In the genomic region with DNA sequence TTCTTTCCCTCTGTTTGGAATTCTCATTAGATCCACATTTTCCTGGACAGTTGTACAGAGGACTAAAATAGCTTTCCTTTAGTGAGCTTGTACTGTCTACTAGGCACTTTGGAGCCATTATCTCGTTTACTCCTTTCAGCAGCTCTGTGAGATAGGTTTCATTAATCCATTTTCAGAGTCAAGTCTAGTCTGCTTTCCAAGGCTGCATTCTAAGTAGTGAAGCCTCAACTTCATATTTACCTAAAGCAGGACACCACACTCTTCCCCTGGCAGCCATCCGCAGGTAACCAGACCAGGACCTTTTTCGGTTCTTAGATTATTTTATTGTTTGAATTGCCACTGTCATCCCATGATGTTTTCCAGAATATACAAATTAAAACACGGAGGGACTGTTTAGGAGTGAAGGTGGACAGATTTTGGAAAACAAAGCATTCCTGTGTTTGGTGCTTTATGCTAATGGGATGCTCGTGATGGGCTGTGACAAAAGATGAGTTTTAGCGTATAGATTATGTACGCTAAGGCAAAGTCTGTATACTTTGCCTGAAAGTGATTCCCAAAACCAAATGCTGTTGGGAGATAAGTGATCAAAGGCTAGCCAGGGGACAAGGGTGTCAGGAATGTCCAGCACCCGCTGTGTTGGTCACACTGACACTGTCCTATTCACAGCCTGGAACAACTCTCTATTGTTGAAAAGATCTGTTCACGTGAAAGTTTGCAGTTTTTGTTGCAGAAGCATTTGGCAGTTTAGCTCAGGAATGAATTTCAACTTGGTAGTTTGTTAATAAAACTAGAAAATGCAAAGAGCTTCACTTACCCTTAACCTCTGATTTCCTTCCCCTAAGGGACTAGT, we compare ENCODE assay signal across 8 cellular contexts. TPM values are rescaled to one million over a fixed set of nuclear protein-coding genes. Genes with fewer than 3 reads are reported as not detected.
DNase-seq lines count a peak whose midpoint lies in the region; ATAC-seq and TF ChIP-seq lines count a peak whose summit lies in the region.

No MANE protein-coding gene starts in this region.

- peak overlapping the region; percentile 70 for H3K4me3 Mint-ChIP-seq in progenitor cell of endocrine pancreas (ENCODE audit: low read depth)

- H3K27me3 ChIP-seq in Panc1 (ENCODE audit: control insufficient read depth, insufficient read depth, low read length), result peaks cover 13% of the 10 kb centered on the region

- peaks cover 7% of the 10 kb centered on the region for H3K4me1 Mint-ChIP-seq in progenitor cell of endocrine pancreas (ENCODE audit: low read depth)

- ATAC-seq in Panc1, result no peak
- no peak for ATAC-seq in HG03095 (IDR thresholded peaks at IDR 0.05; ENCODE audit: unreplicated experiment)
- ATAC-seq in HG03521 (IDR thresholded peaks at IDR 0.05; ENCODE audit: unreplicated experiment), result no peak

- no TSS peak for BruUV-seq in Panc1 (replicated peaks; lab: Mats Ljungman, UMichigan)

- H3K36me3 Mint-ChIP-seq in progenitor cell of endocrine pancreas (ENCODE audit: insufficient read depth), result no peaks in the 10 kb centered on the region

- TF ChIP-seq CTCF in Panc1 (IDR thresholded peaks at IDR 0.05), result no peak
- TF ChIP-seq CTCF in fibroblast of villous mesenchyme (IDR thresholded peaks at IDR 0.05; ENCODE audit: insufficient read depth, low read depth, low read length), result no peak
- no peak for TF ChIP-seq CTCF in progenitor cell of endocrine pancreas (IDR thresholded peaks at IDR 0.05; ENCODE audit: unreplicated experiment)

- H3K27ac Mint-ChIP-seq in progenitor cell of endocrine pancreas, result no peak overlapping the region

- no peaks in the 10 kb centered on the region for H3K9me3 Mint-ChIP-seq in progenitor cell of endocrine pancreas (ENCODE audit: low read depth)

- H3K36me3 ChIP-seq in Panc1 (ENCODE audit: control insufficient read depth, insufficient read depth, low read length), result no peaks in the 10 kb centered on the region

- intact Hi-C loops in Panc1 (cut with micrococcal nuclease; ENCODE audit: unreplicated experiment), result no loop called here

- peak; percentile 54 for DNase-seq in DMS53 treated with DMSO at 0.1 percent for 48 hours (lab: John Stamatoyannopoulos, UW; ENCODE audit: unreplicated experiment)
- DNase-seq in Panc1 (ENCODE audit: low read depth, low spot score), result no peak
- DNase-seq in fibroblast of villous mesenchyme (ENCODE audit: low read depth), result no peak
- no peak for DNase-seq in progenitor cell of endocrine pancreas (ENCODE audit: low spot score, unreplicated experiment)
- no peak for DNase-seq in NAMALWA (ENCODE audit: low spot score)
- DNase-seq in activated CD4-positive, CD25-positive, alpha-beta regulatory T cell (lab: John Stamatoyannopoulos, UW), result no peak

- CTCF ChIA-PET in Panc1 (lab: Charles Lee), result no interaction called here

- peaks cover 33% of the 10 kb centered on the region for H3K27me3 Mint-ChIP-seq in progenitor cell of endocrine pancreas

- H3K4me3 ChIP-seq in Panc1 (ENCODE audit: low read depth in 2 of 2, low read length in 2 of 2), result peak overlapping the region; percentile 64 to 79; a peak in 3 of 4 replicates
- H3K4me3 ChIP-seq in fibroblast of villous mesenchyme (ENCODE audit: low read depth, low read length), result peak overlapping the region; percentile 88

- no peak overlapping the region for H3K27ac ChIP-seq in Panc1 (ENCODE audit: low read length)

- no peaks in the 10 kb centered on the region for H3K9me3 ChIP-seq in Panc1 (ENCODE audit: control insufficient read depth, insufficient read depth, low read depth, low read length)

- in situ Hi-C loops in Panc1 (cut with HindIII; ENCODE audit: low pct_unique_long_range_greater_than_20kb, low sequenced_read_pairs), result no loop called here

- POLR2A ChIA-PET in Panc1 (lab: Charles Lee), result no interaction called here

- peaks cover 7% of the 10 kb centered on the region; the same call in 1 of the 2 replicates for H3K4me1 ChIP-seq in Panc1 (ENCODE audit: control insufficient read depth, insufficient read depth, low read length)

RNA-seq across cellular contexts. Expression of a gene that starts 1.3 kb away (rescaled TPM):
- total RNA-seq in Panc1 (2021; ENCODE audit: unreplicated experiment), result 45.4 TPM
- 44.3 TPM for polyA plus RNA-seq in Panc1 (2012; ENCODE audit: insufficient read length)
- total RNA-seq in fibroblast of villous mesenchyme, result 39.6 and 48.8 TPM in 2 replicates
- 37.0 and 37.6 TPM in 2 replicates for total RNA-seq in progenitor cell of endocrine pancreas
